In genomic region chr6:41039060-41039998, GRCh38 we compare ENCODE assay signal across 8 cellular contexts. TPM values are rescaled to one million over a fixed set of nuclear protein-coding genes. Genes with fewer than 3 reads are reported as not detected.
DNase-seq lines count a peak whose midpoint lies in the region; ATAC-seq and TF ChIP-seq lines count a peak whose summit lies in the region.

TSS of gene UNC5CL (minus strand) at chr6:41039221. CDS start at chr6:41035074, 4,147 bp downstream.

- H3K9me3 Mint-ChIP-seq in neural progenitor cell = no peaks in the 10 kb centered on the region

- no peak for TF ChIP-seq POLR2A in erythroblast (IDR thresholded peaks at IDR 0.05; ENCODE audit: low read length)

- H3K4me3 ChIP-seq in neural progenitor cell = no peak within 1 kb of the TSS

- peak; percentile 68 for DNase-seq in 8988T
- peak; percentile 75 for DNase-seq in NCI-H2196 (lab: John Stamatoyannopoulos, UW; ENCODE audit: unreplicated experiment)
- DNase-seq in activated CD8-positive, alpha-beta memory T cell treated with anti-CD3 and anti-CD28 coated beads, Interleukin-2, amount 50 U/mL, for 4 hours = peak; percentile 55
- DNase-seq in erythroblast (lab: John Stamatoyannopoulos, UW) = peak; percentile 55 to 73
- peak; percentile 63 for DNase-seq in neural progenitor cell (ENCODE audit: low spot score)

- no peak within 1 kb of the TSS for H2AFZ ChIP-seq in neural progenitor cell (replicated peaks)

- no peaks in the 10 kb centered on the region for H3K36me3 Mint-ChIP-seq in neural progenitor cell

- H3K79me2 ChIP-seq in neural progenitor cell (ENCODE audit: low read depth) = no peaks in the 10 kb centered on the region

- H4K20me1 ChIP-seq in neural progenitor cell (ENCODE audit: low read depth) = no peaks in the 10 kb centered on the region

- no peaks in the 10 kb centered on the region for H3K36me3 ChIP-seq in neural progenitor cell

- no peak within 1 kb of the TSS for H3K9ac ChIP-seq in neural progenitor cell

- H3K4me3 Mint-ChIP-seq in neural progenitor cell = no peak within 1 kb of the TSS

- no peak within 1 kb of the TSS for H3K27ac Mint-ChIP-seq in neural progenitor cell

- ATAC-seq in GM21737 (IDR thresholded peaks at IDR 0.05; ENCODE audit: unreplicated experiment) (no peak), GM21447 (IDR thresholded peaks at IDR 0.05; ENCODE audit: unreplicated experiment) (no peak)

- no peaks in the 10 kb centered on the region for H3F3A ChIP-seq in neural progenitor cell (ENCODE audit: low read depth)

- peaks cover 4% of the 10 kb centered on the region for H3K4me1 ChIP-seq in neural progenitor cell

- TF ChIP-seq CTCF in GM12872 (IDR thresholded peaks at IDR 0.05; ENCODE audit: insufficient read depth, low read depth, low read length) (peak; percentile 87), neural progenitor cell (IDR thresholded peaks at IDR 0.05) (peak; percentile 80)

- peaks cover 8% of the 10 kb centered on the region for H3K4me1 Mint-ChIP-seq in neural progenitor cell

- H3K9me3 ChIP-seq in neural progenitor cell (ENCODE audit: low read depth) = no peaks in the 10 kb centered on the region

- no peak within 1 kb of the TSS for H3K27ac ChIP-seq in neural progenitor cell

- no peak within 1 kb of the TSS for H3K4me2 ChIP-seq in neural progenitor cell

- no peaks in the 10 kb centered on the region for H3K27me3 ChIP-seq in neural progenitor cell

- H3K27me3 Mint-ChIP-seq in neural progenitor cell (ENCODE audit: insufficient read depth, low read depth) = peaks cover 6% of the 10 kb centered on the region

RNA-seq across cellular contexts. Expression of gene UNC5CL, which starts in this region (rescaled TPM):
- 2.2 and 5.0 TPM in 2 replicates for total RNA-seq in neural progenitor cell (ENCODE audit: low replicate concordance)
